Comparison of ENCODE assay signal across 2 cellular contexts in genomic region chr1:151165281-151165737, GRCh38.
TF ChIP-seq lines count a peak whose summit lies in the region.

No MANE protein-coding gene starts in this region.

TF ChIP-seq in HEK293, 187 proteins besides CTCF, POLR2A, EP300 and RAD21 (continues in another document):
- TF ChIP-seq ZFHX2 (tag by site-specific recombination; conservative IDR thresholded peaks at IDR 0.05) (no peak; the same call in 1 of the 2 replicates), ZNF777 (tag by site-specific recombination; IDR thresholded peaks at IDR 0.05; ENCODE audit: borderline replicate concordance) (no peak), GFI1B (tag by site-specific recombination; IDR thresholded peaks at IDR 0.05) (peak; percentile 71), ZNF837 (tag by site-specific recombination; IDR thresholded peaks at IDR 0.05) (no peak), BCL11A (tag by site-specific recombination; IDR thresholded peaks at IDR 0.05; ENCODE audit: low read depth) (peak; percentile 91), SP3 (tag by site-specific recombination; IDR thresholded peaks at IDR 0.05) (peak; percentile 73; the same call in 1 of the 2 replicates), ZNF324 (tag by site-specific recombination; IDR thresholded peaks at IDR 0.05) (peak; percentile 63; the same call in 1 of the 2 replicates), BCL6B (tag by site-specific recombination; IDR thresholded peaks at IDR 0.05) (no peak), KLF9 (tag by site-specific recombination; IDR thresholded peaks at IDR 0.05; ENCODE audit: low read depth) (0 out of 2 replicates have a peak, but pooled peaks have one; percentile 9), ZNF623 (tag by site-specific recombination; IDR thresholded peaks at IDR 0.05) (no peak), SCRT1 (tag by site-specific recombination; IDR thresholded peaks at IDR 0.05; ENCODE audit: borderline replicate concordance) (no peak), ZBTB20 (tag by site-specific recombination; IDR thresholded peaks at IDR 0.05) (peak; percentile 83), ZNF341 (tag by site-specific recombination; IDR thresholded peaks at IDR 0.05; ENCODE audit: low read depth) (peak; percentile 75), ZNF768 (tag by site-specific recombination; IDR thresholded peaks at IDR 0.05) (no peak), ZNF302 (tag by site-specific recombination; IDR thresholded peaks at IDR 0.05; ENCODE audit: low read depth) (no peak), ZNF132 (tag by site-specific recombination; IDR thresholded peaks at IDR 0.05; ENCODE audit: borderline replicate concordance) (no peak), ZNF133 (tag by site-specific recombination; IDR thresholded peaks at IDR 0.05) (no peak), INSM2 (tag by site-specific recombination; IDR thresholded peaks at IDR 0.05) (peak; percentile 42; the same call in 1 of the 2 replicates), ZNF501 (tag by site-specific recombination; IDR thresholded peaks at IDR 0.05) (peak; percentile 58; the same call in 1 of the 2 replicates), ZNF366 (tag by site-specific recombination; conservative IDR thresholded peaks at IDR 0.05) (no peak), ZEB2 (tag by site-specific recombination; IDR thresholded peaks at IDR 0.05) (peak; percentile 39; the same call in 1 of the 2 replicates), ZFP69B (tag by site-specific recombination; IDR thresholded peaks at IDR 0.05) (peak; percentile 33; the same call in 1 of the 2 replicates), ZSCAN4 (tag by site-specific recombination; IDR thresholded peaks at IDR 0.05) (0 out of 2 replicates have a peak, but pooled peaks have one; percentile 16), KLF1 (tag by site-specific recombination; IDR thresholded peaks at IDR 0.05) (peak; percentile 68), ZNF121 (tag by site-specific recombination; IDR thresholded peaks at IDR 0.05) (no peak), ZNF707 (tag by site-specific recombination; IDR thresholded peaks at IDR 0.05) (no peak), ZSCAN23 (tag by site-specific recombination; IDR thresholded peaks at IDR 0.05) (0 out of 2 replicates have a peak, but pooled peaks have one; percentile 24), ZNF26 (tag by site-specific recombination; IDR thresholded peaks at IDR 0.05) (no peak), GLI4 (tag by site-specific recombination; IDR thresholded peaks at IDR 0.05) (no peak), ZBTB7A (tag by site-specific recombination; IDR thresholded peaks at IDR 0.05; ENCODE audit: low read depth) (0 out of 2 replicates have a peak, but pooled peaks have one; percentile 21)
- TF ChIP-seq, protein P1, sequence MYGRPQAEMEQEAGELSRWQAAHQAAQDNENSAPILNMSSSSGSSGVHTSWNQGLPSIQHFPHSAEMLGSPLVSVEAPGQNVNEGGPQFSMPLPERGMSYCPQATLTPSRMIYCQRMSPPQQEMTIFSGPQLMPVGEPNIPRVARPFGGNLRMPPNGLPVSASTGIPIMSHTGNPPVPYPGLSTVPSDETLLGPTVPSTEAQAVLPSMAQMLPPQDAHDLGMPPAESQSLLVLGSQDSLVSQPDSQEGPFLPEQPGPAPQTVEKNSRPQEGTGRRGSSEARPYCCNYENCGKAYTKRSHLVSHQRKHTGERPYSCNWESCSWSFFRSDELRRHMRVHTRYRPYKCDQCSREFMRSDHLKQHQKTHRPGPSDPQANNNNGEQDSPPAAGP (tag by site-specific recombination; IDR thresholded peaks at IDR 0.05) = peak; percentile 95

TF ChIP-seq in H1, 55 proteins besides CTCF, POLR2A, EP300 and RAD21:
- TF ChIP-seq SIN3A (conservative IDR thresholded peaks at IDR 0.05 in 1 of 2, IDR thresholded peaks at IDR 0.05 in 1 of 2; ENCODE audit: low read depth in 1 of 2, low read length in 2 of 2) = peak in 1 of 2 experiments; percentile 32; a peak in 1 of 4 replicates
- TF ChIP-seq EGR1 (IDR thresholded peaks at IDR 0.05; ENCODE audit: borderline replicate concordance, low read depth, low read length) = no peak
- TF ChIP-seq RXRA (IDR thresholded peaks at IDR 0.05; ENCODE audit: insufficient read depth, low read depth, low read length) = 0 out of 2 replicates have a peak, but pooled peaks have one; percentile 57
- TF ChIP-seq SP1 (IDR thresholded peaks at IDR 0.05; ENCODE audit: low read depth, low read length) = peak; percentile 50; the same call in 1 of the 2 replicates
- TF ChIP-seq TBP (IDR thresholded peaks at IDR 0.05; ENCODE audit: low read depth, low read length) = 0 out of 2 replicates have a peak, but pooled peaks have one; percentile 10
- TF ChIP-seq SAP30 (IDR thresholded peaks at IDR 0.05; ENCODE audit: insufficient read depth, insufficient replicate concordance, low read length) = no peak
- TF ChIP-seq PHF8 (conservative IDR thresholded peaks at IDR 0.05; ENCODE audit: low read depth, low read length) = no peak
